1 cellular context compared by ENCODE assay signal in the genomic region with DNA sequence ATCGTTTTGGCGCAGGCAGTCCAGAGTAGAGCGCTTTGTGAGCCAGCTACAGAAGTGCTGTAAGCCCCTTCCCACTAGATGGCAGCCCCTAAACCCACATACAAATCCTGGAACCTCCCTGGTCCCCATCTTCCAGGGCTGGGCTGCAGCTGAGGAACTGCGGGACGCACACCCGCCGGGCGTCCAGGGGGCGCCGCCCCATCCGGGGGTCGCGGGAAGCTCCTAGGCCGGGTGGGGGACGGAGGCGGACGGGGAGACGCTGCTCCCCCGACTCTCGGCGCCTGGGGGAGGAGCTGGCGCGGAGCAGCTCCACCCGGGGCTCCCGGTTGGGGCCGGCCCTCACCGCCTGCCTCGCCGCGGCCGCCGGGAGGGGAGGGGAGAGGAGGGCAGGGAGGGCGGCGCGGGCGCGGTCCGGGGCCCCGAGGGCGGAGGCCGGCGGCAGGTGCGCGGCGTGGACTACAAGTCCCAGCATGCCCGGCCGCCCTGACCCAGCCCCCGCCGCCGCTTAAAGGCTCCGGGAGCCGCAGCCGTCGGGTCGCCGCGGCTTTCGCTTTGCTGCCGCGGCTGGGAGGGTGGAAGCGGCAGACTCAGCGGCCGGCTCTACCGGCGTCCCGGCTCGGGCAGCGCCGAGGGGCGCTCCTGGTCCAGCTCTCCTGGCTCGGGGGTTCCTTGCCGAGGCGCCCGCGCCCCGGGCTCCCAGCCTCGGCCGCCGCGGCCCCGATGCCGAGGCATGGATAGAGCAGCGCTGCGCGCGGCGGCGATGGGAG.
TF ChIP-seq lines count a peak whose summit lies in the region.

A gene (plus strand): TSS at position 535 of the 767 bp plus-strand sequence. CDS start 196 bp downstream, at position 731.

TF ChIP-seq in HepG2, 621 proteins besides CTCF, POLR2A, EP300 and RAD21 (continued from another document and continues in another):
- TF ChIP-seq, protein P1, sequence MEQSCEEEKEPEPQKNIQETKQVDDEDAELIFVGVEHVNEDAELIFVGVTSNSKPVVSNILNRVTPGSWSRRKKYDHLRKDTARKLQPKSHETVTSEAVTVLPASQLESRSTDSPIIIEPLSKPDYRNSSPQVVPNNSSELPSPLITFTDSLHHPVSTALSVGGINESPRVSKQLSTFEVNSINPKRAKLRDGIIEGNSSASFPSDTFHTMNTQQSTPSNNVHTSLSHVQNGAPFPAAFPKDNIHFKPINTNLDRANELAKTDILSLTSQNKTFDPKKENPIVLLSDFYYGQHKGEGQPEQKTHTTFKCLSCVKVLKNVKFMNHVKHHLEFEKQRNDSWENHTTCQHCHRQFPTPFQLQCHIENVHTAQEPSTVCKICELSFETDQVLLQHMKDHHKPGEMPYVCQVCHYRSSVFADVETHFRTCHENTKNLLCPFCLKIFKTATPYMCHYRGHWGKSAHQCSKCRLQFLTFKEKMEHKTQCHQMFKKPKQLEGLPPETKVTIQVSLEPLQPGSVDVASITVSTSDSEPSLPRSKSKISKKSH (CRISPR knock-in tag; IDR thresholded peaks at IDR 0.05; ENCODE audit: borderline replicate concordance) = no peak
- TF ChIP-seq ZFP1 (CRISPR knock-in tag; IDR thresholded peaks at IDR 0.05) = no peak
- no peak for TF ChIP-seq ZNF7 (CRISPR knock-in tag; IDR thresholded peaks at IDR 0.05)
- no peak for TF ChIP-seq ZFYVE20 (CRISPR knock-in tag; IDR thresholded peaks at IDR 0.05; ENCODE audit: borderline replicate concordance, low read depth)
- TF ChIP-seq ZNF484 (CRISPR knock-in tag; IDR thresholded peaks at IDR 0.05; ENCODE audit: borderline replicate concordance, low read depth) = no peak
- TF ChIP-seq, protein P2, sequence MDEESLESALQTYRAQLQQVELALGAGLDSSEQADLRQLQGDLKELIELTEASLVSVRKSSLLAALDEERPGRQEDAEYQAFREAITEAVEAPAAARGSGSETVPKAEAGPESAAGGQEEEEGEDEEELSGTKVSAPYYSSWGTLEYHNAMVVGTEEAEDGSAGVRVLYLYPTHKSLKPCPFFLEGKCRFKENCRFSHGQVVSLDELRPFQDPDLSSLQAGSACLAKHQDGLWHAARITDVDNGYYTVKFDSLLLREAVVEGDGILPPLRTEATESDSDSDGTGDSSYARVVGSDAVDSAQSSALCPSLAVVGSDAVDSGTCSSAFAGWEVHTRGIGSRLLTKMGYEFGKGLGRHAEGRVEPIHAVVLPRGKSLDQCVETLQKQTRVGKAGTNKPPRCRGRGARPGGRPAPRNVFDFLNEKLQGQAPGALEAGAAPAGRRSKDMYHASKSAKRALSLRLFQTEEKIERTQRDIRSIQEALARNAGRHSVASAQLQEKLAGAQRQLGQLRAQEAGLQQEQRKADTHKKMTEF (CRISPR knock-in tag; IDR thresholded peaks at IDR 0.05) = no peak
- no peak for TF ChIP-seq TOPORS (CRISPR knock-in tag; IDR thresholded peaks at IDR 0.05)
- TF ChIP-seq, protein P3, sequence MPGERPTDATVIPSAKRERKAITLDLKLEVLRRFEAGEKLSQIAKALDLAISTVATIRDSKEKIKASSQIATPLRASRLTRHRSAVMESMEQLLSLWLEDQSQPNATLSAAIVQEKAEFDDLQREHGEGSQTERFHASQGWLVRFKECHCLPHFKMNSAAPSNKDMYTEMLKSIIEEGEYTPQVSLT (CRISPR knock-in tag; IDR thresholded peaks at IDR 0.05; ENCODE audit: borderline replicate concordance, low read depth) = no peak
- TF ChIP-seq, protein P4, sequence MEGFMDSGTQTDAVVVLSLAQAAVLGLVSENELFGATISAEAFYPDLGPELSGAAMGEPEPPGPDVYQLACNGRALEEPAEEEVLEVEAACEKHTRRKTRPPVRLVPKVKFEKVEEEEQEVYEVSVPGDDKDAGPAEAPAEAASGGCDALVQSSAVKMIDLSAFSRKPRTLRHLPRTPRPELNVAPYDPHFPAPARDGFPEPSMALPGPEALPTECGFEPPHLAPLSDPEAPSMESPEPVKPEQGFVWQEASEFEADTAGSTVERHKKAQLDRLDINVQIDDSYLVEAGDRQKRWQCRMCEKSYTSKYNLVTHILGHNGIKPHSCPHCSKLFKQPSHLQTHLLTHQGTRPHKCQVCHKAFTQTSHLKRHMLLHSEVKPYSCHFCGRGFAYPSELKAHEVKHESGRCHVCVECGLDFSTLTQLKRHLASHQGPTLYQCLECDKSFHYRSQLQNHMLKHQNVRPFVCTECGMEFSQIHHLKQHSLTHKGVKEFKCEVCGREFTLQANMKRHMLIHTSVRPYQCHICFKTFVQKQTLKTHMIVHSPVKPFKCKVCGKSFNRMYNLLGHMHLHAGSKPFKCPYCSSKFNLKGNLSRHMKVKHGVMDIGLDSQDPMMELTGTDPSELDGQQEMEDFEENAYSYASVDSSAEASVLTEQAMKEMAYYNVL (CRISPR knock-in tag; IDR thresholded peaks at IDR 0.05; ENCODE audit: borderline replicate concordance) = no peak
- 0 out of 2 replicates have a peak, but pooled peaks have one; percentile 23 for TF ChIP-seq ZSCAN31 (CRISPR knock-in tag; IDR thresholded peaks at IDR 0.05; ENCODE audit: low read depth)
- no peak for TF ChIP-seq ATF1 (CRISPR knock-in tag; IDR thresholded peaks at IDR 0.05)
- peak; percentile 34 for TF ChIP-seq GABPA (IDR thresholded peaks at IDR 0.05; ENCODE audit: low read depth, low read length)
- no peak for TF ChIP-seq GABPA (CRISPR knock-in tag; IDR thresholded peaks at IDR 0.05; ENCODE audit: low read depth)
- TF ChIP-seq, protein P5, sequence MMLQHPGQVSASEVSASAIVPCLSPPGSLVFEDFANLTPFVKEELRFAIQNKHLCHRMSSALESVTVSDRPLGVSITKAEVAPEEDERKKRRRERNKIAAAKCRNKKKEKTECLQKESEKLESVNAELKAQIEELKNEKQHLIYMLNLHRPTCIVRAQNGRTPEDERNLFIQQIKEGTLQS (CRISPR knock-in tag; IDR thresholded peaks at IDR 0.05) = no peak
- TF ChIP-seq EZH2 (conservative IDR thresholded peaks at IDR 0.05; ENCODE audit: low read depth, low read length) = no peak
- no peak for TF ChIP-seq SMYD3 (CRISPR knock-in tag; IDR thresholded peaks at IDR 0.05)
- TF ChIP-seq FOXK1 (CRISPR knock-in tag; IDR thresholded peaks at IDR 0.05; ENCODE audit: borderline replicate concordance, low read depth) = no peak
- TF ChIP-seq, protein P6, sequence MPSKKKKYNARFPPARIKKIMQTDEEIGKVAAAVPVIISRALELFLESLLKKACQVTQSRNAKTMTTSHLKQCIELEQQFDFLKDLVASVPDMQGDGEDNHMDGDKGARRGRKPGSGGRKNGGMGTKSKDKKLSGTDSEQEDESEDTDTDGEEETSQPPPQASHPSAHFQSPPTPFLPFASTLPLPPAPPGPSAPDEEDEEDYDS (CRISPR knock-in tag; IDR thresholded peaks at IDR 0.05) = no peak
- TF ChIP-seq, protein P7, sequence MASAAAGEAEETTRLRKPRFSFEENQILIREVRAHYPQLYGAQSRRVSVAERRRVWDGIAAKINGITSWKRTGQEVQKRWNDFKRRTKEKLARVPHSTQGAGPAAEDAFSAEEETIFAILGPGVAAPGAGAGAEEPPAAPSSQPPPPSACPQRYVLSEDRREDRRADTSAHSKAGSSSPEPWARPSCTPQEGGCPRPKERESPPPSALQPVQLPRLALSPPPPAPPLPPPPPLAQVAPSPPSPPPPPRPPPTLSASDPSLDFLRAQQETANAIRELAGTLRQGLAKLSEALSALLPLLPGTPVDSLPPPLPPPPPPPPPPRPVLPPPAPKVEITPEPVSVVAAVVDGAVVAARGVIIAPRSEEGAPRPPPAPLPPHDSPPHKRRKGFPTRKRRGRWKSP (CRISPR knock-in tag; IDR thresholded peaks at IDR 0.05) = no peak
- no peak for TF ChIP-seq ZNF557 (CRISPR knock-in tag; IDR thresholded peaks at IDR 0.05)
- no peak for TF ChIP-seq REPIN1 (CRISPR knock-in tag; IDR thresholded peaks at IDR 0.05; ENCODE audit: borderline replicate concordance, low read depth)
- no peak for TF ChIP-seq STAT5B (CRISPR knock-in tag; IDR thresholded peaks at IDR 0.05)
- TF ChIP-seq SNRNP70 (IDR thresholded peaks at IDR 0.05; ENCODE audit: low read depth, low read length) = no peak
- TF ChIP-seq ZNF232 (CRISPR knock-in tag; IDR thresholded peaks at IDR 0.05; ENCODE audit: borderline replicate concordance) = no peak
- TF ChIP-seq PAX8 (CRISPR knock-in tag; IDR thresholded peaks at IDR 0.05; ENCODE audit: borderline replicate concordance) = no peak
- TF ChIP-seq, protein P8, sequence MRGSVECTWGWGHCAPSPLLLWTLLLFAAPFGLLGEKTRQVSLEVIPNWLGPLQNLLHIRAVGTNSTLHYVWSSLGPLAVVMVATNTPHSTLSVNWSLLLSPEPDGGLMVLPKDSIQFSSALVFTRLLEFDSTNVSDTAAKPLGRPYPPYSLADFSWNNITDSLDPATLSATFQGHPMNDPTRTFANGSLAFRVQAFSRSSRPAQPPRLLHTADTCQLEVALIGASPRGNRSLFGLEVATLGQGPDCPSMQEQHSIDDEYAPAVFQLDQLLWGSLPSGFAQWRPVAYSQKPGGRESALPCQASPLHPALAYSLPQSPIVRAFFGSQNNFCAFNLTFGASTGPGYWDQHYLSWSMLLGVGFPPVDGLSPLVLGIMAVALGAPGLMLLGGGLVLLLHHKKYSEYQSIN (CRISPR knock-in tag; IDR thresholded peaks at IDR 0.05; ENCODE audit: borderline replicate concordance) = no peak
- TF ChIP-seq YEATS4 (CRISPR knock-in tag; IDR thresholded peaks at IDR 0.05; ENCODE audit: borderline replicate concordance) = no peak; the same call in 1 of the 2 replicates
- no peak for TF ChIP-seq ZNF564 (CRISPR knock-in tag; IDR thresholded peaks at IDR 0.05)
- TF ChIP-seq, protein P9, sequence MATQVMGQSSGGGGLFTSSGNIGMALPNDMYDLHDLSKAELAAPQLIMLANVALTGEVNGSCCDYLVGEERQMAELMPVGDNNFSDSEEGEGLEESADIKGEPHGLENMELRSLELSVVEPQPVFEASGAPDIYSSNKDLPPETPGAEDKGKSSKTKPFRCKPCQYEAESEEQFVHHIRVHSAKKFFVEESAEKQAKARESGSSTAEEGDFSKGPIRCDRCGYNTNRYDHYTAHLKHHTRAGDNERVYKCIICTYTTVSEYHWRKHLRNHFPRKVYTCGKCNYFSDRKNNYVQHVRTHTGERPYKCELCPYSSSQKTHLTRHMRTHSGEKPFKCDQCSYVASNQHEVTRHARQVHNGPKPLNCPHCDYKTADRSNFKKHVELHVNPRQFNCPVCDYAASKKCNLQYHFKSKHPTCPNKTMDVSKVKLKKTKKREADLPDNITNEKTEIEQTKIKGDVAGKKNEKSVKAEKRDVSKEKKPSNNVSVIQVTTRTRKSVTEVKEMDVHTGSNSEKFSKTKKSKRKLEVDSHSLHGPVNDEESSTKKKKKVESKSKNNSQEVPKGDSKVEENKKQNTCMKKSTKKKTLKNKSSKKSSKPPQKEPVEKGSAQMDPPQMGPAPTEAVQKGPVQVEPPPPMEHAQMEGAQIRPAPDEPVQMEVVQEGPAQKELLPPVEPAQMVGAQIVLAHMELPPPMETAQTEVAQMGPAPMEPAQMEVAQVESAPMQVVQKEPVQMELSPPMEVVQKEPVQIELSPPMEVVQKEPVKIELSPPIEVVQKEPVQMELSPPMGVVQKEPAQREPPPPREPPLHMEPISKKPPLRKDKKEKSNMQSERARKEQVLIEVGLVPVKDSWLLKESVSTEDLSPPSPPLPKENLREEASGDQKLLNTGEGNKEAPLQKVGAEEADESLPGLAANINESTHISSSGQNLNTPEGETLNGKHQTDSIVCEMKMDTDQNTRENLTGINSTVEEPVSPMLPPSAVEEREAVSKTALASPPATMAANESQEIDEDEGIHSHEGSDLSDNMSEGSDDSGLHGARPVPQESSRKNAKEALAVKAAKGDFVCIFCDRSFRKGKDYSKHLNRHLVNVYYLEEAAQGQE (IDR thresholded peaks at IDR 0.05; ENCODE audit: borderline replicate concordance in 1 of 2, low read depth in 1 of 2, low read length in 2 of 2) = no peak
- TF ChIP-seq, protein P10, sequence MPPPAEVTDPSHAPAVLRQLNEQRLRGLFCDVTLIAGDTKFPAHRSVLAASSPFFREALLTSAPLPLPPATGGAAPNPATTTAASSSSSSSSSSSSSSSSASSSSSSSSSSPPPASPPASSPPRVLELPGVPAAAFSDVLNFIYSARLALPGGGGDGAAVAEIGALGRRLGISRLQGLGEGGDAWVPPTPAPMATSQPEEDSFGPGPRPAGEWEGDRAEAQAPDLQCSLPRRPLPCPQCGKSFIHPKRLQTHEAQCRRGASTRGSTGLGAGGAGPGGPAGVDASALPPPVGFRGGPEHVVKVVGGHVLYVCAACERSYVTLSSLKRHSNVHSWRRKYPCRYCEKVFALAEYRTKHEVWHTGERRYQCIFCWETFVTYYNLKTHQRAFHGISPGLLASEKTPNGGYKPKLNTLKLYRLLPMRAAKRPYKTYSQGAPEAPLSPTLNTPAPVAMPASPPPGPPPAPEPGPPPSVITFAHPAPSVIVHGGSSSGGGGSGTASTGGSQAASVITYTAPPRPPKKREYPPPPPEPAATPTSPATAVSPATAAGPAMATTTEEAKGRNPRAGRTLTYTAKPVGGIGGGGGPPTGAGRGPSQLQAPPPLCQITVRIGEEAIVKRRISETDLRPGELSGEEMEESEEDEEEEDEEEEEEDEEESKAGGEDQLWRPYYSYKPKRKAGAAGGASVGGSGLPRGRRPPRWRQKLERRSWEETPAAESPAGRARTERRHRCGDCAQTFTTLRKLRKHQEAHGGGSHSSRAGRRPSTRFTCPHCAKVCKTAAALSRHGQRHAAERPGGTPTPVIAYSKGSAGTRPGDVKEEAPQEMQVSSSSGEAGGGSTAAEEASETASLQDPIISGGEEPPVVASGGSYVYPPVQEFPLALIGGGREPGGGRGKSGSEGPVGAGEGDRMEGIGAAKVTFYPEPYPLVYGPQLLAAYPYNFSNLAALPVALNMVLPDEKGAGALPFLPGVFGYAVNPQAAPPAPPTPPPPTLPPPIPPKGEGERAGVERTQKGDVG (CRISPR knock-in tag; IDR thresholded peaks at IDR 0.05; ENCODE audit: borderline replicate concordance) = no peak
- TF ChIP-seq RFX1 (IDR thresholded peaks at IDR 0.05) = no peak
- TF ChIP-seq, protein P11, sequence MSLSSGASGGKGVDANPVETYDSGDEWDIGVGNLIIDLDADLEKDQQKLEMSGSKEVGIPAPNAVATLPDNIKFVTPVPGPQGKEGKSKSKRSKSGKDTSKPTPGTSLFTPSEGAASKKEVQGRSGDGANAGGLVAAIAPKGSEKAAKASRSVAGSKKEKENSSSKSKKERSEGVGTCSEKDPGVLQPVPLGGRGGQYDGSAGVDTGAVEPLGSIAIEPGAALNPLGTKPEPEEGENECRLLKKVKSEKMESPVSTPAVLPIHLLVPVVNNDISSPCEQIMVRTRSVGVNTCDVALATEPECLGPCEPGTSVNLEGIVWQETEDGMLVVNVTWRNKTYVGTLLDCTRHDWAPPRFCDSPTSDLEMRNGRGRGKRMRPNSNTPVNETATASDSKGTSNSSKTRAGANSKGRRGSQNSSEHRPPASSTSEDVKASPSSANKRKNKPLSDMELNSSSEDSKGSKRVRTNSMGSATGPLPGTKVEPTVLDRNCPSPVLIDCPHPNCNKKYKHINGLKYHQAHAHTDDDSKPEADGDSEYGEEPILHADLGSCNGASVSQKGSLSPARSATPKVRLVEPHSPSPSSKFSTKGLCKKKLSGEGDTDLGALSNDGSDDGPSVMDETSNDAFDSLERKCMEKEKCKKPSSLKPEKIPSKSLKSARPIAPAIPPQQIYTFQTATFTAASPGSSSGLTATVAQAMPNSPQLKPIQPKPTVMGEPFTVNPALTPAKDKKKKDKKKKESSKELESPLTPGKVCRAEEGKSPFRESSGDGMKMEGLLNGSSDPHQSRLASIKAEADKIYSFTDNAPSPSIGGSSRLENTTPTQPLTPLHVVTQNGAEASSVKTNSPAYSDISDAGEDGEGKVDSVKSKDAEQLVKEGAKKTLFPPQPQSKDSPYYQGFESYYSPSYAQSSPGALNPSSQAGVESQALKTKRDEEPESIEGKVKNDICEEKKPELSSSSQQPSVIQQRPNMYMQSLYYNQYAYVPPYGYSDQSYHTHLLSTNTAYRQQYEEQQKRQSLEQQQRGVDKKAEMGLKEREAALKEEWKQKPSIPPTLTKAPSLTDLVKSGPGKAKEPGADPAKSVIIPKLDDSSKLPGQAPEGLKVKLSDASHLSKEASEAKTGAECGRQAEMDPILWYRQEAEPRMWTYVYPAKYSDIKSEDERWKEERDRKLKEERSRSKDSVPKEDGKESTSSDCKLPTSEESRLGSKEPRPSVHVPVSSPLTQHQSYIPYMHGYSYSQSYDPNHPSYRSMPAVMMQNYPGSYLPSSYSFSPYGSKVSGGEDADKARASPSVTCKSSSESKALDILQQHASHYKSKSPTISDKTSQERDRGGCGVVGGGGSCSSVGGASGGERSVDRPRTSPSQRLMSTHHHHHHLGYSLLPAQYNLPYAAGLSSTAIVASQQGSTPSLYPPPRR (CRISPR knock-in tag; IDR thresholded peaks at IDR 0.05; ENCODE audit: borderline replicate concordance) = no peak
